ENCODE assay signal across 10 cellular contexts in the genomic region with DNA sequence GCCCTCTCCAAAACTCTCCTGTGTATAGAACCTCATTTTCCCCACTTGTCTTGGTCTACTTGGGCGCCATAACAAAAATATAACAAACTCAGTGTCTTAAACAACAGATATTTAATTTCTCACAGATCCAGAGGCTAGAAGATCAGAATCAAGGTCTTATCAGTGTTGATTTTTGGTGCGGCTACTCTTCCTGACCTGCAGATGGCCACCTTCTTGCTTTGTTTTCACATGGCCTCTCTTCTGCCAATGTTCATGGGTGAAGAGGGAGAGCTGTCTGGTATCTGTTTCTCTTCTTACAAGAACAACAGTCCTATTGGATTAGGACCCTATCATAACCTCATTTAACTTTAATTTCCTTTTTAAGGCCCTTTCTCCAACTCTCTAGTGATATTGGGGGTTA.
DNase-seq lines count a peak whose midpoint lies in the region; ATAC-seq, FAIRE-seq and TF ChIP-seq lines count a peak whose summit lies in the region.
"Had no signal": no experiment of that assay in that cellular context is flagged by ENCODE, and none has a peak within 500 bp of the region (broad histone marks: within the 10 kb centered on the region; RNA-seq: fewer than 3 reads in every experiment).

No MANE protein-coding gene starts in this region.

- ATAC-seq in natural killer cell = no peak
- ATAC-seq in HG02852 (IDR thresholded peaks at IDR 0.05; ENCODE audit: unreplicated experiment) = no peak
- ATAC-seq: Right ventricle myocardium inferior had no signal

- peak; percentile 15 for DNase-seq in BE2C
- DNase-seq in HAP-1 (ENCODE audit: low spot score in 2 of 2) = peak; percentile 11 to 51
- peak; percentile 22 for DNase-seq in RCC 7860 (ENCODE audit: low spot score)
- peak; percentile 8 for DNase-seq in foreskin melanocyte
- DNase-seq in natural killer cell = no peak
- DNase-seq in activated CD8-positive, alpha-beta memory T cell treated with anti-CD3 and anti-CD28 coated beads, Interleukin-2, amount 50 U/mL, for 4 hours = no peak
- DNase-seq in NCI-H2029 (lab: John Stamatoyannopoulos, UW) = no peak
- DNase-seq: nucleus accumbens had no signal

- no peaks in the 10 kb centered on the region for H3K4me1 Mint-ChIP-seq in natural killer cell

- no peak overlapping the region for H3K27ac Mint-ChIP-seq in natural killer cell

- H3K4me1 ChIP-seq in BE2C = no peaks in the 10 kb centered on the region
- H3K4me1 ChIP-seq in HAP-1 = 0 out of 2 replicates have a peak, but pooled peaks cover under 1% of the 10 kb centered on the region

- no peaks in the 10 kb centered on the region for H3K36me3 Mint-ChIP-seq in natural killer cell

- no peak overlapping the region for H3K4me3 Mint-ChIP-seq in natural killer cell

- H3K9me3 ChIP-seq in BE2C = no peaks in the 10 kb centered on the region
- H3K9me3 ChIP-seq in HAP-1 = no peaks in the 10 kb centered on the region

- FAIRE-seq in RCC 7860 (lab: Jason Lieb, UNC) = no peak

- H3K36me3 ChIP-seq in BE2C (no peaks in the 10 kb centered on the region), HAP-1 (replicated peaks) (no peaks in the 10 kb centered on the region)

- peaks cover 7 to 15% of the 10 kb centered on the region in 2 donors for H3K9me3 Mint-ChIP-seq in natural killer cell

- TF ChIP-seq CTCF in BE2C (IDR thresholded peaks at IDR 0.05; ENCODE audit: low read depth, low read length) = peak; percentile 66
- no peak for TF ChIP-seq CTCF in natural killer cell (IDR thresholded peaks at IDR 0.05)

- no peak overlapping the region for H3K4me3 ChIP-seq in BE2C (ENCODE audit: low read depth, low read length)
- H3K4me3 ChIP-seq in HAP-1 = no peak overlapping the region

- no peaks in the 10 kb centered on the region for H3K27me3 ChIP-seq in BE2C
- no peaks in the 10 kb centered on the region for H3K27me3 ChIP-seq in HAP-1 (ENCODE audit: low read depth)

- H3K27me3 Mint-ChIP-seq in natural killer cell (ENCODE audit: low read depth in 2 of 2) = no peaks in the 10 kb centered on the region

- in situ Hi-C loops in HAP-1 (cut with MboI; ENCODE audit: low sequenced_read_pairs) = no loop called here

- intact Hi-C loops in natural killer cell (cut with micrococcal nuclease) = no loop called here

Comparison
In these comparisons a context has a peak if more than half of its experiments do, and no peak if none do; other contexts are left out.
1. DNase-seq: peak in BE2C (single experiment), HAP-1 (2 of 2), RCC 7860 (single experiment) and foreskin melanocyte (single experiment); none in natural killer cell (single experiment), activated CD8-positive, alpha-beta memory T cell treated with anti-CD3 and anti-CD28 coated beads, Interleukin-2, amount 50 U/mL, for 4 hours (single experiment) and NCI-H2029 (single experiment).